In genomic region chrX:106201502-106202178, GRCh38 we compare ENCODE assay signal across 1 cellular context.
TF ChIP-seq lines count a peak whose summit lies in the region.

No MANE protein-coding gene starts in this region.

TF ChIP-seq in SK-N-SH treated with all-trans-retinoic acid at 6 μM for 48 hours, 23 proteins besides CTCF, POLR2A, EP300 and RAD21 (continued from another document):
- TF ChIP-seq PATZ1 (CRISPR knock-in tag; IDR thresholded peaks at IDR 0.05; ENCODE audit: borderline replicate concordance) (no peak), CSDC2 (CRISPR knock-in tag; IDR thresholded peaks at IDR 0.05) (no peak), ZFP30 (CRISPR knock-in tag; IDR thresholded peaks at IDR 0.05) (no peak), TOX (CRISPR knock-in tag; IDR thresholded peaks at IDR 0.05; ENCODE audit: borderline replicate concordance) (no peak), ZFP3 (CRISPR knock-in tag; IDR thresholded peaks at IDR 0.05) (no peak), RARB (CRISPR knock-in tag; IDR thresholded peaks at IDR 0.05) (no peak), ZNF565 (CRISPR knock-in tag; conservative IDR thresholded peaks at IDR 0.05; ENCODE audit: low read depth) (no peak), SNAI2 (CRISPR knock-in tag; IDR thresholded peaks at IDR 0.05) (no peak), TCF4 (CRISPR knock-in tag; IDR thresholded peaks at IDR 0.05; ENCODE audit: borderline replicate concordance) (no peak), ARNTL (CRISPR knock-in tag; IDR thresholded peaks at IDR 0.05; ENCODE audit: borderline replicate concordance, low read depth) (no peak), CSRNP3 (CRISPR knock-in tag; IDR thresholded peaks at IDR 0.05) (no peak), PPARA (CRISPR knock-in tag; IDR thresholded peaks at IDR 0.05; ENCODE audit: borderline replicate concordance) (no peak), GLIS3 (CRISPR knock-in tag; IDR thresholded peaks at IDR 0.05) (no peak), ZC3H10 (CRISPR knock-in tag; IDR thresholded peaks at IDR 0.05) (no peak), ESRRG (CRISPR knock-in tag; IDR thresholded peaks at IDR 0.05) (no peak)
